In genomic region chr20:49216991-49217578, GRCh38 we compare ENCODE assay signal across 1 cellular context.
TF ChIP-seq lines count a peak whose summit lies in the region.

No MANE protein-coding gene starts in this region.

TF ChIP-seq in HepG2, 621 proteins besides CTCF, POLR2A, EP300 and RAD21 (continued from another document and continues in another):
- TF ChIP-seq ZNF512B (CRISPR knock-in tag; IDR thresholded peaks at IDR 0.05; ENCODE audit: borderline replicate concordance): no peak
- no peak for TF ChIP-seq ESRRA (CRISPR knock-in tag; IDR thresholded peaks at IDR 0.05; ENCODE audit: low read depth)
- TF ChIP-seq SRSF4 (IDR thresholded peaks at IDR 0.05; ENCODE audit: low read depth, low read length, poor library complexity, severe bottlenecking): no peak
- TF ChIP-seq CREB1 (IDR thresholded peaks at IDR 0.05): no peak
- TF ChIP-seq CREB1 (CRISPR knock-in tag; IDR thresholded peaks at IDR 0.05): 0 out of 2 replicates have a peak, but pooled peaks have one; percentile 20
- no peak for TF ChIP-seq KLF15 (CRISPR knock-in tag; IDR thresholded peaks at IDR 0.05; ENCODE audit: borderline replicate concordance)
- TF ChIP-seq JARID2 (CRISPR knock-in tag; IDR thresholded peaks at IDR 0.05; ENCODE audit: insufficient replicate concordance): peak; percentile 67
- TF ChIP-seq HNRNPLL (IDR thresholded peaks at IDR 0.05; ENCODE audit: low read depth, low read length, poor library complexity, severe bottlenecking): no peak
- TF ChIP-seq ZNF703 (CRISPR knock-in tag; IDR thresholded peaks at IDR 0.05; ENCODE audit: borderline replicate concordance): no peak
- TF ChIP-seq TFDP2 (CRISPR knock-in tag; IDR thresholded peaks at IDR 0.05): peak; percentile 87
- TF ChIP-seq SMARCC2 (IDR thresholded peaks at IDR 0.05): no peak
- 0 out of 2 replicates have a peak, but pooled peaks have one; percentile 45 for TF ChIP-seq BORCS8-MEF2B (CRISPR knock-in tag; IDR thresholded peaks at IDR 0.05)
- no peak for TF ChIP-seq ZNF207 (IDR thresholded peaks at IDR 0.05; ENCODE audit: borderline replicate concordance)
- TF ChIP-seq KDM5A (IDR thresholded peaks at IDR 0.05; ENCODE audit: borderline replicate concordance, low read length): no peak
- no peak for TF ChIP-seq ZNF160 (CRISPR knock-in tag; IDR thresholded peaks at IDR 0.05)
- 0 out of 2 replicates have a peak, but pooled peaks have one; percentile 23 for TF ChIP-seq ZFP82 (CRISPR knock-in tag; IDR thresholded peaks at IDR 0.05; ENCODE audit: borderline replicate concordance)
- TF ChIP-seq ZNF124 (CRISPR knock-in tag; IDR thresholded peaks at IDR 0.05): peak; percentile 91; the same call in 1 of the 2 replicates
- TF ChIP-seq ZNF558 (CRISPR knock-in tag; IDR thresholded peaks at IDR 0.05; ENCODE audit: borderline replicate concordance): no peak
- no peak for TF ChIP-seq MXD1 (CRISPR knock-in tag; IDR thresholded peaks at IDR 0.05)
- no peak for TF ChIP-seq ZNF10 (CRISPR knock-in tag; IDR thresholded peaks at IDR 0.05; ENCODE audit: borderline replicate concordance, low read depth)
- TF ChIP-seq ZBTB25 (CRISPR knock-in tag; IDR thresholded peaks at IDR 0.05): peak; percentile 81; the same call in 1 of the 2 replicates
- no peak for TF ChIP-seq POLR2AphosphoS5 (IDR thresholded peaks at IDR 0.05; ENCODE audit: low read depth, low read length)
- no peak for TF ChIP-seq GFI1 (CRISPR knock-in tag; IDR thresholded peaks at IDR 0.05; ENCODE audit: borderline replicate concordance)
- peak; percentile 94 for TF ChIP-seq ZNF614 (CRISPR knock-in tag; IDR thresholded peaks at IDR 0.05; ENCODE audit: borderline replicate concordance)
- no peak for TF ChIP-seq ZNF557 (CRISPR knock-in tag; IDR thresholded peaks at IDR 0.05)
- no peak for TF ChIP-seq FOXO4 (CRISPR knock-in tag; conservative IDR thresholded peaks at IDR 0.05)
- TF ChIP-seq SAP130 (CRISPR knock-in tag; IDR thresholded peaks at IDR 0.05; ENCODE audit: low read depth): peak; percentile 86
- peak; percentile 93; the same call in 1 of the 2 replicates for TF ChIP-seq ZNF580 (CRISPR knock-in tag; IDR thresholded peaks at IDR 0.05; ENCODE audit: borderline replicate concordance, low read depth)
- TF ChIP-seq MAFF (IDR thresholded peaks at IDR 0.05; ENCODE audit: low read depth, low read length): no peak
- TF ChIP-seq PHB2 (IDR thresholded peaks at IDR 0.05; ENCODE audit: partially characterized antibody): no peak
- peak; percentile 56; the same call in 1 of the 2 replicates for TF ChIP-seq HDAC2 (CRISPR knock-in tag; IDR thresholded peaks at IDR 0.05)
- TF ChIP-seq MTERF4 (CRISPR knock-in tag; IDR thresholded peaks at IDR 0.05): no peak
- TF ChIP-seq TEAD2 (CRISPR knock-in tag; IDR thresholded peaks at IDR 0.05): no peak
- TF ChIP-seq PPARG (CRISPR knock-in tag; conservative IDR thresholded peaks at IDR 0.05): peak; percentile 47; the same call in 1 of the 2 replicates
- no peak for TF ChIP-seq ZNF816 (CRISPR knock-in tag; IDR thresholded peaks at IDR 0.05; ENCODE audit: borderline replicate concordance)
- no peak for TF ChIP-seq TIGD3 (CRISPR knock-in tag; IDR thresholded peaks at IDR 0.05; ENCODE audit: borderline replicate concordance)
- TF ChIP-seq ZBTB2 (CRISPR knock-in tag; IDR thresholded peaks at IDR 0.05; ENCODE audit: low read depth): no peak
- TF ChIP-seq MXD3 (CRISPR knock-in tag; IDR thresholded peaks at IDR 0.05): 0 out of 2 replicates have a peak, but pooled peaks have one; percentile 35
- no peak for TF ChIP-seq ZBTB10 (CRISPR knock-in tag; IDR thresholded peaks at IDR 0.05; ENCODE audit: borderline replicate concordance)
- no peak for TF ChIP-seq FOXM1 (CRISPR knock-in tag; IDR thresholded peaks at IDR 0.05)
- no peak for TF ChIP-seq ZNF280D (CRISPR knock-in tag; IDR thresholded peaks at IDR 0.05)
- TF ChIP-seq ATF2 (CRISPR knock-in tag; IDR thresholded peaks at IDR 0.05): peak; percentile 39; the same call in 1 of the 2 replicates
